20 cellular contexts compared by ENCODE assay signal in genomic region chr12:88876867-88877266, GRCh38.
"Had no signal": no experiment of that assay in that cellular context is flagged by ENCODE, and none has a peak within 500 bp of the region (broad histone marks: within the 10 kb centered on the region; RNA-seq: fewer than 3 reads in every experiment).

No MANE protein-coding gene starts in this region.

- H3K27ac ChIP-seq: suprapubic skin, upper lobe of left lung had no signal

- H3K4me1 ChIP-seq: suprapubic skin, upper lobe of left lung had no signal

- H3K36me3 Mint-ChIP-seq: activated naive CD8-positive, alpha-beta T cell; brain; T-cell had no signal

- H3K27me3 ChIP-seq: suprapubic skin, upper lobe of left lung had no signal

- DNase-seq: activated CD4-positive, alpha-beta T cell treated with anti-CD3 and anti-CD28 coated beads, Interleukin-2, amount 50 U/mL, for 1 hour; activated CD8-positive, alpha-beta memory T cell treated with anti-CD3 and anti-CD28 coated beads for 24 hours; activated gamma-delta T cell treated with Interleukin-2 at 50 U/mL for 16 hours; cerebellar nuclear complex; effector memory CD4-positive, alpha-beta T cell; foreskin melanocyte; kidney glomerular epithelial cell; nephron progenitor cell; right cardiac atrium; T-cell; T-helper 9 cell; upper lobe of left lung had no signal

- H3K4me1 Mint-ChIP-seq: brain, nephron progenitor cell, T-cell had no signal

- H3K4me3 Mint-ChIP-seq: activated naive CD8-positive, alpha-beta T cell; brain; dendritic cell treated with granulocyte-macrophage colony-stimulating factor and Interleukin-4, amounts not matched to agents 40 ng/mL and 50 ng/mL, for 4 days; nephron progenitor cell; stimulated activated naive CD8-positive, alpha-beta T cell treated with anti-CD3 and anti-CD28 coated beads, Interleukin-15, Interleukin-2, amounts not matched to agents 100 ng/mL and 50 ng/mL, for 24 hours; T-cell had no signal

- H3K4me2 ChIP-seq: smooth muscle cell had no signal

- H3K9me3 Mint-ChIP-seq: nephron progenitor cell; stimulated activated naive CD8-positive, alpha-beta T cell treated with anti-CD3 and anti-CD28 coated beads, Interleukin-15, Interleukin-2, amounts not matched to agents 100 ng/mL and 50 ng/mL, for 24 hours had no signal

- H3K4me3 ChIP-seq: smooth muscle cell, suprapubic skin, upper lobe of left lung had no signal

- ATAC-seq: activated CD4-positive, CD25-positive, alpha-beta regulatory T cell treated with anti-CD3 and anti-CD28 coated beads, Interleukin-2, amount 50 U/mL, for 24 hours; right cardiac atrium; T-cell had no signal

- H3K36me3 ChIP-seq: suprapubic skin, upper lobe of left lung had no signal

- H3K27me3 Mint-ChIP-seq: dendritic cell treated with granulocyte-macrophage colony-stimulating factor and Interleukin-4, amounts not matched to agents 40 ng/mL and 50 ng/mL, for 4 days; progenitor cell of endocrine pancreas; stimulated activated naive CD8-positive, alpha-beta T cell treated with anti-CD3 and anti-CD28 coated beads, Interleukin-15, Interleukin-2, amounts not matched to agents 100 ng/mL and 50 ng/mL, for 24 hours; T-cell had no signal

- H3K9me3 ChIP-seq: suprapubic skin, upper lobe of left lung had no signal

- H3K27ac Mint-ChIP-seq: activated naive CD8-positive, alpha-beta T cell; brain; dendritic cell treated with granulocyte-macrophage colony-stimulating factor and Interleukin-4, amounts not matched to agents 40 ng/mL and 50 ng/mL, for 4 days; nephron progenitor cell; progenitor cell of endocrine pancreas; stimulated activated naive CD8-positive, alpha-beta T cell treated with anti-CD3 and anti-CD28 coated beads, Interleukin-15, Interleukin-2, amounts not matched to agents 100 ng/mL and 50 ng/mL, for 24 hours; T-cell had no signal
